In the genomic region with DNA sequence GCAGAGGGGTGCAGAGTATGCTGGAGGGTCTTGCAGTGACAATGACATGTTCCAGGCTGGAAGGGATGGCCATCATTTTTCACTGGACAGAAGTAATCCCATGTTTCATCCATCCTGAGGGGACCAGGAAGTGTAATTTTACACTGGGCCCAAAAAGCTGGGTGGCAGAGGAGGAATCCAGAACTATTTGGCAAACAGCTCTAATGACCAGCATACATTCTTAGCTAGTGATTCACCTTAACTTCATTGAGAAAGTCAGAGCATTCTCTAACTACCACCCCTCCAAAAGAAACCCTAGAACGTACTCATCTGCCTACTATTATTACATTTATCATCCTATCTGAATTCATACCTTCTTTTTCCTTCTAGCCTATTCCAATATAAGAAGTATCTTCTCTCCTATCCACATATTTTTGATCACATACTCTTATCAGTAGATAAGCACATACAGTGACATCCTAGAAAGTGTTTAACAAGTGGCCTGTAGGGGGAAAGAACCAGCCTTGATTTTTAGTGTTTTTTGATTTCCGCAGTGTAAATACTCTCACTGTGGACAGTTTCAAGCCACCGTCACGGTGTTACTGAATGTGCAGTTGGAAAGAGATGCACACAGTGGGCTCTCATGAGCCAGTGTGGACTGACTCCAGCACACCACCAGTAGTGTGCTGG, we compare ENCODE assay signal across 10 cellular contexts.
DNase-seq lines count a peak whose midpoint lies in the region; ATAC-seq and TF ChIP-seq lines count a peak whose summit lies in the region.
"Had no signal": no experiment of that assay in that cellular context is flagged by ENCODE, and none has a peak within 500 bp of the region (broad histone marks: within the 10 kb centered on the region; RNA-seq: fewer than 3 reads in every experiment).

No MANE protein-coding gene starts in this region.

- no peaks in the 10 kb centered on the region for H3F3A ChIP-seq in PC-3 (ENCODE audit: low read length, unreplicated experiment)

- no peaks in the 10 kb centered on the region for H3K27me3 ChIP-seq in CD4-positive, alpha-beta memory T cell (ENCODE audit: insufficient read depth, low read length)
- H3K27me3 ChIP-seq in PC-3 (ENCODE audit: low read length) (no peaks in the 10 kb centered on the region), endodermal cell (ENCODE audit: control insufficient read depth, insufficient read depth, low read length, poor library complexity, severe bottlenecking) (no peaks in the 10 kb centered on the region)

- H3K27ac ChIP-seq in CD4-positive, alpha-beta memory T cell (ENCODE audit: low read depth, low read length): no peak overlapping the region
- H3K27ac ChIP-seq in PC-3 (ENCODE audit: low read length) (peak overlapping the region; percentile 75), endodermal cell (ENCODE audit: low read depth, low read length) (no peak overlapping the region)

- H3K9me3 ChIP-seq in CD4-positive, alpha-beta memory T cell (ENCODE audit: control insufficient read depth in 1 of 2, low read length in 2 of 2): no peaks in the 10 kb centered on the region
- H3K9me3 ChIP-seq in PC-3 (ENCODE audit: low read length): no peaks in the 10 kb centered on the region
- H3K9me3 ChIP-seq in endodermal cell (ENCODE audit: control insufficient read depth, low read length): no peaks in the 10 kb centered on the region

- H3K9me2 ChIP-seq in PC-3 (replicated peaks; ENCODE audit: low read length): no peaks in the 10 kb centered on the region

- POLR2A ChIA-PET in CD4-positive, alpha-beta memory T cell (lab: Charles Lee; ENCODE audit: partially characterized antibody): no interaction called here
- POLR2A ChIA-PET in PC-3 (lab: Charles Lee; ENCODE audit: unreplicated experiment): interaction anchor here (0.5 kb wide), 1 partner anchor 38 kb away, joined by 4 read pairs; no protein-coding TSS in a partner anchor

- no peak for DNase-seq in CD4-positive, alpha-beta memory T cell
- DNase-seq in PC-3 (peak; percentile 81), endodermal cell (no peak), neural crest cell (ENCODE audit: low read depth, low spot score) (no peak), NCI-H748 treated with DMSO at 0.1 percent for 48 hours (lab: John Stamatoyannopoulos, UW) (no peak), activated gamma-delta T cell treated with Interleukin-2 at 50 U/mL for 16 hours (no peak)
- DNase-seq: NCI-H524 treated with DMSO at 0.1 percent for 48 hours; stimulated activated CD4-positive, alpha-beta T cell treated with anti-CD3 and anti-CD28 coated beads, Interleukin-2, amount 100 ng/mL, for 48 hours had no signal

- H3K36me3 Mint-ChIP-seq in CD4-positive, alpha-beta memory T cell: peaks cover 13 to 15% of the 10 kb centered on the region in 2 donors
- H3K36me3 Mint-ChIP-seq in endodermal cell (ENCODE audit: low read depth) (peaks cover 8% of the 10 kb centered on the region), neural crest cell (ENCODE audit: low read depth) (peaks cover 6% of the 10 kb centered on the region)

- WGBS in endodermal cell (ENCODE audit: insufficient coverage in 1 of 2, insufficient read length in 1 of 2), 2 experiments: 67 to 75% methylated on average over 4 of the region's 4 CpGs

- H2AFZ ChIP-seq in PC-3 (ENCODE audit: low read length): no peak overlapping the region

- H3K27ac Mint-ChIP-seq in CD4-positive, alpha-beta memory T cell: peak overlapping the region in 5 of 7 donors; percentile 4 to 87 (median 46)
- no peak overlapping the region for H3K27ac Mint-ChIP-seq in endodermal cell
- no peak overlapping the region for H3K27ac Mint-ChIP-seq in neural crest cell (ENCODE audit: unreplicated experiment)

- peak; percentile 17; the same call in 1 of the 2 replicates for TF ChIP-seq CTCF in PC-3 (conservative IDR thresholded peaks at IDR 0.05; ENCODE audit: low read depth, low read length)
- peak; percentile 56 for TF ChIP-seq CTCF in endodermal cell (conservative IDR thresholded peaks at IDR 0.05)
- peak; percentile 36 for TF ChIP-seq CTCF in neural crest cell (conservative IDR thresholded peaks at IDR 0.05)

- ATAC-seq in PC-3 (peak; percentile 81), HG02981 (IDR thresholded peaks at IDR 0.05; ENCODE audit: unreplicated experiment) (no peak), GM18861 (IDR thresholded peaks at IDR 0.05; ENCODE audit: unreplicated experiment) (no peak)

- H3K36me3 ChIP-seq in CD4-positive, alpha-beta memory T cell (ENCODE audit: insufficient read depth, low read length): peaks cover 11% of the 10 kb centered on the region
- no peaks in the 10 kb centered on the region for H3K36me3 ChIP-seq in PC-3 (ENCODE audit: low read depth, low read length)
- H3K36me3 ChIP-seq in endodermal cell (ENCODE audit: control insufficient read depth, insufficient read depth, low read length): peaks cover 11% of the 10 kb centered on the region

- intact Hi-C loops in CD4-positive, alpha-beta memory T cell (cut with micrococcal nuclease): loop anchor here (2.0 kb wide), 1 partner anchor 117 kb away; a partner anchor contains a TSS
- intact Hi-C loops in PC-3 (cut with micrococcal nuclease): no loop called here

- no peak overlapping the region for H3K4me3 Mint-ChIP-seq in CD4-positive, alpha-beta memory T cell
- H3K4me3 Mint-ChIP-seq in endodermal cell (no peak overlapping the region), neural crest cell (no peak overlapping the region)

- peaks cover 4 to 16% (median 12%) of the 10 kb centered on the region in 4 donors for H3K4me1 Mint-ChIP-seq in CD4-positive, alpha-beta memory T cell
- H3K4me1 Mint-ChIP-seq in endodermal cell (no peaks in the 10 kb centered on the region), neural crest cell (peaks cover 4% of the 10 kb centered on the region)

- no peaks in the 10 kb centered on the region for H4K20me1 ChIP-seq in PC-3 (ENCODE audit: low read length)

- H3K4me3 ChIP-seq in CD4-positive, alpha-beta memory T cell (ENCODE audit: low read length in 2 of 2): no peak overlapping the region
- H3K4me3 ChIP-seq in PC-3 (ENCODE audit: low read length): peak overlapping the region; percentile 30; the same call in 1 of the 2 replicates
- H3K4me3 ChIP-seq in endodermal cell (ENCODE audit: low read length): no peak overlapping the region

- CTCF ChIA-PET in CD4-positive, alpha-beta memory T cell (lab: Charles Lee; ENCODE audit: partially characterized antibody): no interaction called here
- CTCF ChIA-PET in PC-3 (lab: Charles Lee): interaction anchor here (0.9 kb wide), 1 partner anchor 53 kb away, joined by 4 read pairs; no protein-coding TSS in a partner anchor

- no peaks in the 10 kb centered on the region for H3K9me3 Mint-ChIP-seq in CD4-positive, alpha-beta memory T cell
- H3K9me3 Mint-ChIP-seq in endodermal cell (no peaks in the 10 kb centered on the region), neural crest cell (no peaks in the 10 kb centered on the region)

- peak overlapping the region; percentile 72 for H3K4me2 ChIP-seq in PC-3 (ENCODE audit: low read length)

- no peaks in the 10 kb centered on the region for H3K79me2 ChIP-seq in PC-3 (ENCODE audit: low read length)

- H3K27me3 Mint-ChIP-seq in CD4-positive, alpha-beta memory T cell: no peaks in the 10 kb centered on the region
- H3K27me3 Mint-ChIP-seq in endodermal cell (ENCODE audit: insufficient read depth): no peaks in the 10 kb centered on the region
- H3K27me3 Mint-ChIP-seq in neural crest cell (ENCODE audit: low read depth): no peaks in the 10 kb centered on the region

- no peak overlapping the region for H3K9ac ChIP-seq in PC-3 (ENCODE audit: low read length)
- H3K9ac ChIP-seq in endodermal cell (ENCODE audit: extremely low read depth, low read length, poor library complexity, severe bottlenecking): no peak overlapping the region

- peaks cover 13% of the 10 kb centered on the region for H3K4me1 ChIP-seq in CD4-positive, alpha-beta memory T cell (ENCODE audit: insufficient read depth, low read length)
- H3K4me1 ChIP-seq in PC-3 (ENCODE audit: insufficient read depth, low read length) (peaks cover 43% of the 10 kb centered on the region), endodermal cell (ENCODE audit: control insufficient read depth, insufficient read depth, low read length) (no peaks in the 10 kb centered on the region)

- no TSS peak for BruUV-seq in PC-3 (replicated peaks; lab: Mats Ljungman, UMichigan)

Comparison
In these comparisons a context has a peak if more than half of its experiments do, and no peak if none do; other contexts are left out.
1. H3K27ac Mint-ChIP-seq: peak in CD4-positive, alpha-beta memory T cell (5 of 7); none in endodermal cell (single experiment) and neural crest cell (single experiment).
2. Peak in every context shown above with its lines, with median percentiles within 50 percentile points of each other: CTCF ChIP-seq.